Comparison of ENCODE assay signal across 8 cellular contexts in genomic region chr1:9490605-9491339, GRCh38. TPM values are rescaled to one million over a fixed set of nuclear protein-coding genes. Genes with fewer than 3 reads are reported as not detected.
DNase-seq lines count a peak whose midpoint lies in the region; ATAC-seq and TF ChIP-seq lines count a peak whose summit lies in the region.

No MANE protein-coding gene starts in this region.

- H3K36me3 ChIP-seq in fibroblast of lung (ENCODE audit: control insufficient read depth, insufficient read depth, low read length), result no peaks in the 10 kb centered on the region

- H2AFZ ChIP-seq in fibroblast of lung (ENCODE audit: low read length), result no peak overlapping the region

- no peak overlapping the region for H3K4me2 ChIP-seq in fibroblast of lung (ENCODE audit: extremely low read depth, insufficient read depth, low read length)

- H3K9ac ChIP-seq in fibroblast of lung (ENCODE audit: insufficient read depth, low read length), result no peak overlapping the region

- H3K36me3 Mint-ChIP-seq in nephron (ENCODE audit: low read depth), result no peaks in the 10 kb centered on the region
- no peaks in the 10 kb centered on the region for H3K36me3 Mint-ChIP-seq in stimulated activated naive B cell treated with anti-CD40 and anti-IgM and Interleukin-4, amounts not matched to agents 10 μg/mL and 1 μg/mL and 100 μg/mL, for 72 hours

- H3K4me1 ChIP-seq in fibroblast of lung (ENCODE audit: control insufficient read depth, extremely low read depth, insufficient read depth, low read length), result peaks cover 6% of the 10 kb centered on the region

- no peaks in the 10 kb centered on the region for H3K9me3 ChIP-seq in fibroblast of lung (ENCODE audit: control insufficient read depth, insufficient read depth, low read depth, low read length)

- peaks cover 17% of the 10 kb centered on the region for H3K4me1 Mint-ChIP-seq in nephron
- peaks cover 3 to 8% of the 10 kb centered on the region in 2 donors for H3K4me1 Mint-ChIP-seq in stimulated activated naive B cell treated with anti-CD40 and anti-IgM and Interleukin-4, amounts not matched to agents 10 μg/mL and 1 μg/mL and 100 μg/mL, for 72 hours

- H3K9me3 Mint-ChIP-seq in nephron, result no peaks in the 10 kb centered on the region
- no peaks in the 10 kb centered on the region for H3K9me3 Mint-ChIP-seq in stimulated activated naive B cell treated with anti-CD40 and anti-IgM and Interleukin-4, amounts not matched to agents 10 μg/mL and 1 μg/mL and 100 μg/mL, for 72 hours

- H3K4me3 ChIP-seq in fibroblast of lung (replicated peaks in 1 of 4; ENCODE audit: control extremely low read depth in 1 of 4, insufficient read depth in 1 of 4, low read depth in 3 of 4, low read length in 4 of 4), result no peak overlapping the region

- H3K27ac ChIP-seq in fibroblast of lung (ENCODE audit: insufficient read depth, low read length), result no peak overlapping the region

- H3K79me2 ChIP-seq in fibroblast of lung (ENCODE audit: control insufficient read depth, insufficient read depth, low read length), result no peaks in the 10 kb centered on the region

- peak; percentile 80 for DNase-seq in D341Med (ENCODE audit: low spot score)
- DNase-seq in HuH-7 (ENCODE audit: low spot score), result peak; percentile 87
- peak; percentile 77 for DNase-seq in RPMI7951 (ENCODE audit: low read depth)
- DNase-seq in activated T-helper 1 cell treated with Interleukin-2 at 50 U/mL for 16 hours (ENCODE audit: low read depth), result peak; percentile 66
- peak; percentile 65 to 84 for DNase-seq in fibroblast of lung (ENCODE audit: low read depth in 2 of 2)
- peak; percentile 70 for DNase-seq in stimulated activated naive B cell treated with anti-CD40 and anti-IgM and Interleukin-4, amounts not matched to agents 10 μg/mL and 1 μg/mL and 100 μg/mL, for 72 hours

- peaks cover 25% of the 10 kb centered on the region for H3K27me3 Mint-ChIP-seq in nephron (ENCODE audit: low read depth)
- peaks cover 7 to 25% of the 10 kb centered on the region in 2 donors for H3K27me3 Mint-ChIP-seq in stimulated activated naive B cell treated with anti-CD40 and anti-IgM and Interleukin-4, amounts not matched to agents 10 μg/mL and 1 μg/mL and 100 μg/mL, for 72 hours

- H3K4me3 Mint-ChIP-seq in nephron, result no peak overlapping the region
- no peak overlapping the region for H3K4me3 Mint-ChIP-seq in stimulated activated naive B cell treated with anti-CD40 and anti-IgM and Interleukin-4, amounts not matched to agents 10 μg/mL and 1 μg/mL and 100 μg/mL, for 72 hours

- TF ChIP-seq CTCF in fibroblast of lung (conservative IDR thresholded peaks at IDR 0.05 in 1 of 2, IDR thresholded peaks at IDR 0.05 in 1 of 2; ENCODE audit: low read depth in 1 of 2, low read length in 2 of 2), result peak; percentile 82 to 83
- TF ChIP-seq CTCF in nephron (IDR thresholded peaks at IDR 0.05; ENCODE audit: unreplicated experiment in 3 of 3), result peak; percentile 87 to 89 (median 89)

- H3K27ac Mint-ChIP-seq in nephron, result peak overlapping the region in 1 of 3 experiments; percentile 73
- no peak overlapping the region for H3K27ac Mint-ChIP-seq in stimulated activated naive B cell treated with anti-CD40 and anti-IgM and Interleukin-4, amounts not matched to agents 10 μg/mL and 1 μg/mL and 100 μg/mL, for 72 hours

- H4K20me1 ChIP-seq in fibroblast of lung (ENCODE audit: control insufficient read depth, extremely low read depth, insufficient read depth, low read length), result no peaks in the 10 kb centered on the region

- peak; percentile 87 to 91 for ATAC-seq in stimulated activated naive B cell treated with anti-CD40 and anti-IgM and Interleukin-4, amounts not matched to agents 10 μg/mL and 1 μg/mL and 100 μg/mL, for 72 hours (replicated peaks)
- ATAC-seq in GM18517 (IDR thresholded peaks at IDR 0.05; ENCODE audit: unreplicated experiment), result no peak

- peaks cover 6% of the 10 kb centered on the region for H3K27me3 ChIP-seq in fibroblast of lung (ENCODE audit: control insufficient read depth, insufficient read depth, low read length)

RNA-seq across cellular contexts. Expression of gene SLC25A33, which starts 48.5 kb away (rescaled TPM):
- total RNA-seq in RPMI7951 (2014; rRNA removed; shearing (Covaris generic)), result 6.6 and 8.1 TPM in 2 replicates
- 4.8 and 4.9 TPM in 2 replicates for total RNA-seq in fibroblast of lung
- 3.5 and 4.6 TPM in 2 replicates for polyA plus RNA-seq in fibroblast of lung
- 2.8 and 4.4 TPM in 2 replicates for polyA plus RNA-seq in fibroblast of lung (2012)
- 1.9 and 2.0 TPM in 2 replicates for polyA minus RNA-seq in fibroblast of lung (ENCODE audit: low replicate concordance)
